In genomic region chr7:127447326-127447945, GRCh38 we compare ENCODE assay signal across 8 cellular contexts. TPM values are rescaled to one million over a fixed set of nuclear protein-coding genes. Genes with fewer than 3 reads are reported as not detected.
DNase-seq lines count a peak whose midpoint lies in the region; ATAC-seq and TF ChIP-seq lines count a peak whose summit lies in the region.

No MANE protein-coding gene starts in this region.

- H3K9me3 ChIP-seq in AG04450 (ENCODE audit: control insufficient read depth, insufficient read depth, low read length): peaks cover 14% of the 10 kb centered on the region
- no peaks in the 10 kb centered on the region for H3K9me3 ChIP-seq in smooth muscle cell (replicated peaks; ENCODE audit: low read depth)
- H3K9me3 ChIP-seq in hepatocyte (ENCODE audit: low read depth): no peaks in the 10 kb centered on the region

- H3K9ac ChIP-seq in smooth muscle cell (ENCODE audit: low read depth): no peak overlapping the region

- H3K27me3 ChIP-seq in AG04450 (ENCODE audit: control insufficient read depth, insufficient read depth, low read length): no peaks in the 10 kb centered on the region
- no peaks in the 10 kb centered on the region for H3K27me3 ChIP-seq in smooth muscle cell (ENCODE audit: low read depth)
- no peaks in the 10 kb centered on the region for H3K27me3 ChIP-seq in hepatocyte

- CTCF ChIA-PET in AG04450 (lab: Charles Lee): interaction anchor here (0.6 to 1.9 kb wide), 6 partner anchors 10 to 98 kb away, joined by 3 to 15 read pairs (median 4); partner anchors contain the start of gene ZNF800

- H3K36me3 ChIP-seq in smooth muscle cell (ENCODE audit: low read depth) (no peaks in the 10 kb centered on the region), hepatocyte (replicated peaks; ENCODE audit: insufficient read depth, low read depth) (no peaks in the 10 kb centered on the region)

- DNase-seq in AG04450 (ENCODE audit: low read depth, low spot score) (peak; percentile 3), NCI-H2107 treated with DMSO at 0.1 percent for 48 hours (lab: John Stamatoyannopoulos, UW; ENCODE audit: unreplicated experiment) (peak; percentile 58), smooth muscle cell (lab: John Stamatoyannopoulos, UW; ENCODE audit: unreplicated experiment) (no peak), hepatocyte (ENCODE audit: low spot score) (no peak)
- DNase-seq in activated CD4-positive, alpha-beta T cell treated with anti-CD3 and anti-CD28 coated beads, Interleukin-2, amount 50 U/mL, for 4 hours: peak; percentile 39 to 47

- TF ChIP-seq CTCF in AG04450 (IDR thresholded peaks at IDR 0.05; ENCODE audit: low read depth, low read length): peak; percentile 51
- peak; percentile 13 for TF ChIP-seq CTCF in smooth muscle cell (IDR thresholded peaks at IDR 0.05; ENCODE audit: borderline replicate concordance, insufficient read depth, poor library complexity, severe bottlenecking)
- TF ChIP-seq CTCF in hepatocyte (IDR thresholded peaks at IDR 0.05; ENCODE audit: poor library complexity): no peak

- H2AFZ ChIP-seq in smooth muscle cell (ENCODE audit: low read depth) (no peak overlapping the region), hepatocyte (no peak overlapping the region)

- WGBS in smooth muscle cell (ENCODE audit: low lambda C conversion rate): 4% methylated on average over 1 of the region's 1 CpG
- WGBS in hepatocyte (ENCODE audit: low lambda C conversion rate, missing lambda C conversion rate): 0% methylated on average over 1 of the region's 1 CpG

- ATAC-seq in GM18511 (IDR thresholded peaks at IDR 0.05; ENCODE audit: unreplicated experiment) (peak; percentile 100), HG02885 (IDR thresholded peaks at IDR 0.05; ENCODE audit: poor library complexity, unreplicated experiment) (peak; percentile 100), esophagus mucosa (peak; percentile 87)

- H4K20me1 ChIP-seq in smooth muscle cell (ENCODE audit: low read depth): no peaks in the 10 kb centered on the region
- H4K20me1 ChIP-seq in hepatocyte (ENCODE audit: insufficient read depth, poor library complexity, severe bottlenecking): no peaks in the 10 kb centered on the region

- H3K27ac ChIP-seq in AG04450 (ENCODE audit: low read depth, low read length) (no peak overlapping the region), smooth muscle cell (ENCODE audit: low read depth) (no peak overlapping the region), hepatocyte (no peak overlapping the region)

- H3K79me2 ChIP-seq in smooth muscle cell (ENCODE audit: low read depth): no peaks in the 10 kb centered on the region
- no peaks in the 10 kb centered on the region for H3K79me2 ChIP-seq in hepatocyte

- POLR2A ChIA-PET in AG04450 (lab: Yijun Ruan, JAX): no interaction called here

- no peaks in the 10 kb centered on the region for H3K4me1 ChIP-seq in smooth muscle cell (ENCODE audit: low read depth)
- no peaks in the 10 kb centered on the region for H3K4me1 ChIP-seq in hepatocyte (ENCODE audit: insufficient read depth)

- H3K4me2 ChIP-seq in smooth muscle cell: no peak overlapping the region
- no peak overlapping the region for H3K4me2 ChIP-seq in hepatocyte

- H3K4me3 ChIP-seq in AG04450 (ENCODE audit: low read depth, low read length) (no peak overlapping the region), smooth muscle cell (no peak overlapping the region), hepatocyte (no peak overlapping the region)

- no peaks in the 10 kb centered on the region for H3F3A ChIP-seq in smooth muscle cell (ENCODE audit: low read depth)

- H3K9me2 ChIP-seq in hepatocyte (replicated peaks; ENCODE audit: insufficient read depth): no peaks in the 10 kb centered on the region

RNA-seq across cellular contexts. Expression of gene ZNF800, which starts 54.9 kb away (rescaled TPM):
- 10.5 and 13.1 TPM in 2 replicates for polyA plus RNA-seq in AG04450 (2011; rRNA removed)
- polyA minus RNA-seq in AG04450 (2011; rRNA and poly(A)+ RNA removed): 13.6 and 22.3 TPM in 2 replicates
- 17.6 TPM for total RNA-seq in esophagus mucosa
- 23.5 and 31.4 TPM in 2 replicates for total RNA-seq in smooth muscle cell
- polyA plus RNA-seq in smooth muscle cell: 12.8 and 13.7 TPM in 2 replicates
- total RNA-seq in hepatocyte: 31.3 and 41.5 TPM in 2 replicates
- 12.1 and 14.3 TPM in 2 replicates for polyA plus RNA-seq in hepatocyte

Comparison
In these comparisons a context has a peak if more than half of its experiments do, and no peak if none do; other contexts are left out.
1. DNase-seq: peak in AG04450 (single experiment), NCI-H2107 treated with DMSO at 0.1 percent for 48 hours (single experiment) and activated CD4-positive, alpha-beta T cell treated with anti-CD3 and anti-CD28 coated beads, Interleukin-2, amount 50 U/mL, for 4 hours (2 of 2); none in smooth muscle cell (single experiment) and hepatocyte (single experiment).
2. Peak in every context shown above with its lines, with median percentiles within 50 percentile points of each other: ATAC-seq.